1 cellular context compared by ENCODE assay signal in the genomic region with DNA sequence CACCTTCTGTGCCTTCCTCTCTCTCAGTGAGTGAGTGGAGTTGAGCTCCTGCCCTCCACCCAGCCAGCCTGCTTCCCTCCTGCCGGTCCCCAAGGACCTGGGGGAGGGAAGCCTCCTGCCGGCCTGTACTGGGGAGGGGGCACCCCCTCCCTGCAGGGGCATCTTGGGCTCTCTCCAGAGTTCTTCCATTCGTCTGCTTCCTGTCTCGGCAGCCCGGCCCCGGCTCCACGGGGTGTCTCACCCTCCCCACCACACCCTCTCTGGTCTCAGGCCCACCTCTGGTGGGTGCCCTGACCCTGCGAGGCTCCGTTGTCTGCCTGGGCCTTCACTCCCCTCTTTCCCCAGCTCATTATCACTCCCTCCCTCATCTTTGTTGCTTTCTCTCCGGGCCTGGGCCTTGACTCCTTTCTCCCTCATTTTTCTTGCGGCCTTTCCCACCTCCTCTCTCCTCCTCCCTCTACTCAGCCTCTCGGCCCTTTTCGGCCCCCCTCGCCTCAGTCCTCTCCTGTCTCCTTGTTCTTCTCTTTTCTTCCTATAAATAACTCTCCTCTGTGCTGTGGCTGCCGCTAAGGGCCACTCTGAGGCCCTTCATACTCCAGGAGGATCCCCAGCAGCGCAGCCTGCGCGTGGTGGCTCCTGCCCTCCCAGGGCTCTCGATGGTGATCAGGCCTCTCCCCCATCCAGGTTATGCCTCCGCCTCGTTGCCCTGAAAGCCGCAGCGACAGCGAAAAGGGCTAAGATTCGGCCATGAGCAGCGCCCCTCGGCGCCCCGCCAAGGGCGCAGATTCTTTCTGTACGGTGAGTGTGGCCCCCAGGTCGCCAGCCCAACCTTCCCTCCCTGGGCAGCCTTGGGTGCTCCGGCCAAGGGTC.
TF ChIP-seq lines count a peak whose summit lies in the region.

No MANE protein-coding gene starts in this region.

TF ChIP-seq in IMR-90, 13 proteins besides CTCF, POLR2A, EP300 and RAD21:
- no peak for TF ChIP-seq ELK1 (IDR thresholded peaks at IDR 0.05; ENCODE audit: borderline replicate concordance, low read depth, low read length)
- TF ChIP-seq BHLHE40 (IDR thresholded peaks at IDR 0.05; ENCODE audit: low read depth, low read length) = no peak
- TF ChIP-seq MAZ (IDR thresholded peaks at IDR 0.05; ENCODE audit: borderline replicate concordance, low read depth, low read length) = no peak
- no peak for TF ChIP-seq MXI1 (IDR thresholded peaks at IDR 0.05; ENCODE audit: borderline replicate concordance, low read depth, low read length)
- no peak for TF ChIP-seq CEBPB (IDR thresholded peaks at IDR 0.05; ENCODE audit: low read depth, low read length)
- TF ChIP-seq SMC3 (IDR thresholded peaks at IDR 0.05; ENCODE audit: low read depth, low read length) = no peak
- no peak for TF ChIP-seq RFX5 (IDR thresholded peaks at IDR 0.05; ENCODE audit: low read depth, low read length)
- no peak for TF ChIP-seq MAFK (IDR thresholded peaks at IDR 0.05; ENCODE audit: low read depth, low read length)
